In the genomic region with DNA sequence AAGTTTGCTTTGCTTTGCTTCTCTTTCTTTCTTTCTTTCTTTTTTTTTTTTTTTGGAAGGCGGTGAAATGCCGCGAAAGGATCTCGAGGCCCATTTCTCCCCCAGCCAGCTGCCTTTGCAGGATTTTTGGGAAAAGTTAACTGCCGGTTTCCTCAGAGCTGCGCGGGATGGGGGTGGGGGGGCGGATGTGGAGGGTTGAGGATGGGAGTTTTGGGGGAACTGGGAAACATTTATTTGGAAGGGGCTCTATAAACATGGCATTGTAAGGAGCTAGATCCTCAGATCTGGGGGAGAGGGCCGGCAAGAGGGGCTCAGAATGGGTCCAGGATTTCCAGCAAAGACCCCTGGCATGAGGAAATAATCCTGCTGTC, we compare ENCODE assay signal across 8 cellular contexts. TPM values are rescaled to one million over a fixed set of nuclear protein-coding genes. Genes with fewer than 3 reads are reported as not detected.
DNase-seq lines count a peak whose midpoint lies in the region; ATAC-seq and TF ChIP-seq lines count a peak whose summit lies in the region.

No MANE protein-coding gene starts in this region.

- H3K9ac ChIP-seq in SK-N-MC (ENCODE audit: insufficient read length): peak overlapping the region; percentile 94

- DNase-seq in GM12864 (ENCODE audit: low read depth): no peak
- no peak for DNase-seq in SK-N-MC (ENCODE audit: low read depth, low spot score)
- no peak for DNase-seq in fibroblast of pulmonary artery (ENCODE audit: low read depth)
- DNase-seq in sigmoid colon: no peak
- no peak for DNase-seq in NCI-H2171 treated with DMSO at 0.1 percent for 48 hours (lab: John Stamatoyannopoulos, UW)
- no peak for DNase-seq in stimulated activated naive CD4-positive, alpha-beta T cell treated with Interleukin-2 at 50 U/mL for 16 hours (lab: John Stamatoyannopoulos, UW)
- DNase-seq in NCI-H187 (lab: John Stamatoyannopoulos, UW): no peak

- no peaks in the 10 kb centered on the region for H3K27me3 ChIP-seq in sigmoid colon

- H3K9me3 ChIP-seq in SK-N-MC (ENCODE audit: low read depth, low read length) (no peaks in the 10 kb centered on the region), sigmoid colon (no peaks in the 10 kb centered on the region)

- H3K4me1 ChIP-seq in sigmoid colon: peaks cover 0 to 54% (median 47%) of the 10 kb centered on the region in 4 donors

- TF ChIP-seq EP300 in sigmoid colon (IDR thresholded peaks at IDR 0.05): no peak

- TF ChIP-seq CTCF in GM12864 (IDR thresholded peaks at IDR 0.05; ENCODE audit: low read depth, low read length, missing control alignments) (no peak), fibroblast of pulmonary artery (IDR thresholded peaks at IDR 0.05; ENCODE audit: low read length, missing control alignments) (no peak), sigmoid colon (IDR thresholded peaks at IDR 0.05) (no peak)

- H3K27ac ChIP-seq in SK-N-MC (peak overlapping the region; percentile 87), sigmoid colon (peak overlapping the region; percentile 84 to 91 (median 90))

- no peak for ATAC-seq in HG02885 (IDR thresholded peaks at IDR 0.05; ENCODE audit: poor library complexity, unreplicated experiment)

- 1 to 2% methylated on average over 9 of the region's 9 CpGs for WGBS in sigmoid colon, 2 donors

- intact Hi-C loops in sigmoid colon (cut with DNase I): no loop called here

- H3K4me3 ChIP-seq in GM12864 (ENCODE audit: low read depth, low read length): peak overlapping the region; percentile 51
- H3K4me3 ChIP-seq in SK-N-MC: peak overlapping the region; percentile 95
- H3K4me3 ChIP-seq in fibroblast of pulmonary artery (replicated peaks; ENCODE audit: low read depth, low read length): peak overlapping the region; percentile 82
- peak overlapping the region; percentile 60 to 73 (median 66) for H3K4me3 ChIP-seq in sigmoid colon

- H3K36me3 ChIP-seq in SK-N-MC (ENCODE audit: insufficient read depth, low read length) (no peaks in the 10 kb centered on the region), sigmoid colon (no peaks in the 10 kb centered on the region)

- no peak for TF ChIP-seq POLR2A in sigmoid colon (IDR thresholded peaks at IDR 0.05)

RNA-seq across cellular contexts. Expression of gene ZNF362, which starts 1.1 kb away (rescaled TPM):
- 10 to 100 TPM; 11.2 to 18.8 (median 15.9) TPM for total RNA-seq in sigmoid colon
- polyA plus RNA-seq in sigmoid colon: 1 to 10 TPM; 3.5 to 9.3 (median 5.4) TPM
